ENCODE assay signal across 8 cellular contexts in the genomic region with DNA sequence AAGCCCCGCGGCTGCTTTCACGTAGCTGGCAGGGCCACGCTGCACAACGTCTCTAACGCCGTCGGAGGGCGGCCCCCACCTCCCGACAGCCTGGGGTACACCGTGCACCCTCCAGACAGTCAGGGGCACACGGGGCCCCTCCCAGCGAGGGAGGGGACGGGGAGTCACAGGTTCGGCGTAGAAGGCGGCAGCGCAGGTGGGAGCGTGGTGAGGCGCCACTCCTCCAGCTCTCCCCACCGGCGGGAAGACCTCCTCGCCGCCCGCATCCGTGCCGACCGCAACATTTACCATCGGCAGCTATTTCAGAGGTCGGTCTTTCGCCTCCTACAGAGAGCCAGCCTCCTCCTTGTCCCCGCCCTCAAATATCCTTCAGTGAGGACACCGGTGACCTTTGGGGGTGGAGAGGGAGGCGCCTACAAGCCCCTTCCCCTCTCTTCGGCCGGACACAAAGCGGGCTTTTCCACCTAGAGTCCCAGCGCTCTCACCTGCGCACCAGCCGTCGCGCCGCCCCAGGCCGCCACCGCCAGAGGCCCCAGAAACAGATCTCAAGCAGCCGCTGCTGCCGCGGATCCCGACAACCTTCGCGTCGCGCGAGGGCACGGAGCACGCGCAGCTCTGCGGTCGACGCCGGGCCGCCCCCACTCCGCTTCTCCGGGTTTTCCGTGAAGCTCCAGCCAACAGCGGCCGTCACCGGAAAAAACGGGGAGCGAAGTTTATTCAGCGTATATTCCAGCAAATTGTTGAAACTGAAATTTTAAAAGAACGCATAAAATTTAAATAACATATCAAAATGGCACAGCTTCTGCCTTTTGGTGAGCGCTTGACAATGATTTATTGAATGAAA. TPM values are rescaled to one million over a fixed set of nuclear protein-coding genes. Genes with fewer than 3 reads are reported as not detected.
DNase-seq lines count a peak whose midpoint lies in the region; ATAC-seq and TF ChIP-seq lines count a peak whose summit lies in the region.

TSS of gene MKKS (minus strand) at position 600 of the 844 bp plus-strand sequence. CDS start 20,708 bp downstream, outside the sequence.

- H3K4me1 ChIP-seq in ES-I3 (ENCODE audit: insufficient read depth, low read length) = peaks cover 28% of the 10 kb centered on the region
- H3K4me1 ChIP-seq in foreskin keratinocyte = peaks cover 17% of the 10 kb centered on the region
- H3K4me1 ChIP-seq in neutrophil (ENCODE audit: control insufficient read depth in 1 of 2, insufficient read depth in 1 of 2, low read depth in 1 of 2, low read length in 1 of 2) = peaks cover 20 to 25% of the 10 kb centered on the region in 2 experiments

- peak within 1 kb of the TSS; percentile 94 for H3K9ac ChIP-seq in ES-I3 (ENCODE audit: low read depth, low read length)

- H3K27me3 ChIP-seq in H7 (ENCODE audit: control insufficient read depth, insufficient read depth, low read length) = no peaks in the 10 kb centered on the region
- H3K27me3 ChIP-seq in foreskin keratinocyte = no peaks in the 10 kb centered on the region
- no peaks in the 10 kb centered on the region for H3K27me3 ChIP-seq in neutrophil

- H3K9me3 ChIP-seq in ES-I3 (ENCODE audit: control insufficient read depth, insufficient read depth, low read length) = no peaks in the 10 kb centered on the region
- H3K9me3 ChIP-seq in neutrophil = no peaks in the 10 kb centered on the region

- ATAC-seq in foreskin keratinocyte = peak; percentile 71

- H3K27ac ChIP-seq in foreskin keratinocyte = peak within 1 kb of the TSS; percentile 77
- peak within 1 kb of the TSS; percentile 90 for H3K27ac ChIP-seq in neutrophil

- DNase-seq in H7 (peak; percentile 87), M059J (ENCODE audit: low read depth) (peak; percentile 92), SHP77 treated with DMSO at 0.1 percent for 48 hours (lab: John Stamatoyannopoulos, UW) (peak; percentile 96), foreskin keratinocyte (peak; percentile 87 to 93)
- peak; percentile 74 for DNase-seq in activated gamma-delta T cell treated with anti-CD3 and anti-CD28 coated beads, Interleukin-2, amount 50 U/mL, for 16 hours (ENCODE audit: low read depth)

- peak; percentile 12 for TF ChIP-seq CTCF in foreskin keratinocyte (conservative IDR thresholded peaks at IDR 0.05)
- TF ChIP-seq CTCF in neutrophil (IDR thresholded peaks at IDR 0.05) = no peak
- no peak for TF ChIP-seq CTCF in subcutaneous adipose tissue (IDR thresholded peaks at IDR 0.05; ENCODE audit: low read depth)

- peak within 1 kb of the TSS; percentile 91 for H3K4me3 ChIP-seq in H7 (ENCODE audit: insufficient read depth, low read depth, low read length)
- peak within 1 kb of the TSS; percentile 79 to 90 for H3K4me3 ChIP-seq in neutrophil (ENCODE audit: low read depth in 1 of 2, low read length in 1 of 2)

- H3K36me3 ChIP-seq in ES-I3 (ENCODE audit: insufficient read depth, low read length) (no peaks in the 10 kb centered on the region), H7 (replicated peaks; ENCODE audit: control insufficient read depth, insufficient read depth, low read length) (no peaks in the 10 kb centered on the region), neutrophil (no peaks in the 10 kb centered on the region)

RNA-seq across cellular contexts. Expression of gene MKKS, which starts in this region (rescaled TPM):
- total RNA-seq in H7 (2014; rRNA removed; shearing (Covaris generic)) = 14.6 and 16.7 TPM in 2 replicates
- 16.6 and 21.0 TPM in 2 replicates for total RNA-seq in M059J (2014; rRNA removed; shearing (Covaris generic))
- total RNA-seq in foreskin keratinocyte = 21.5 and 23.3 TPM in 2 replicates
- polyA plus RNA-seq in foreskin keratinocyte = 15.7 and 16.5 TPM in 2 replicates
- total RNA-seq in subcutaneous adipose tissue = 10 to 100 TPM in 3 of 4 donors, 1 to 10 TPM in 1; 8.3 to 24.0 (median 13.8) TPM

Comparison
In these comparisons a context has a peak if more than half of its experiments do, and no peak if none do; other contexts are left out.
1. Peak in every context shown above with its lines: DNase-seq, ATAC-seq, H3K4me3 ChIP-seq and H3K27ac ChIP-seq.